In the genomic region with DNA sequence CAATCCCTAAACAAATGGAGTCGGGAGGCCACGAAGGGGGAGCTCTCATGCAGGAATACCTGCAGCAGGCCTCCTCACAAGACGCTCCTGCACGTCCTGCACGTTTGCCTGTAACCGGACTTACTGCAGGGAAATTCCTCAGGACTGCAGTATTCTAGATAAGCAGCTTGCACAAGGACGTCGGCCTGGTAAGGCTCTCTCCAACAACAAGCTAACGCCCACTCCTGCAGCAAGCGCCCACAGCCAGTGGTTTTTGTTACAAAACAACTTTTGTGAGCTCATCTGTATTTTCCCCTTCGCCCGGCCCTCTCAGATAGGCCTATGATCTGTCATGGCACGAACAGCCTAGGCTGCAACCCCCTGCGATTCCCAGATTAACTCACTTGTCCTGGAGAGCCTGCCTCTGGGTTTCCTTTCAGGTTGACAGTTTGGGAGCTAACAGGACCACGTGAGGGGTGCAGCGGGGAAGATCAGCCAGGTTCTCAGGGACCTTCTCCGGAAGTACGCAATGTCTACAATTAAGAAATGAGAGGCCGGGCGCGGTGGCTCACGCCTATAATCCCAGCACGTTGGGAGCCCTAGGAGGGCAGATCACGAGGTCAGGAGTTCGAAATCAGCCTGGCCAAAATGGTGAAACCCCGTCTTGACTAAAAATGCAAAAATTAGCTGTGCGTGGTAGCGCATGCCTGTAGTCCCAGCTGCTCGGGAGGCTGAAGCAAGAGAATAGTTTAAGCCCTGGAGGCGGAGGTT, we compare ENCODE assay signal across 1 cellular context.
TF ChIP-seq lines count a peak whose summit lies in the region.

No MANE protein-coding gene starts in this region.

TF ChIP-seq in HepG2, 621 proteins besides CTCF, POLR2A, EP300 and RAD21 (continued from another document and continues in another):
- TF ChIP-seq ZHX2 (IDR thresholded peaks at IDR 0.05; ENCODE audit: low read depth), result peak; percentile 33; the same call in 1 of the 2 replicates
- no peak for TF ChIP-seq ZHX2 (CRISPR knock-in tag; IDR thresholded peaks at IDR 0.05; ENCODE audit: borderline replicate concordance)
- TF ChIP-seq CERS6 (CRISPR knock-in tag; IDR thresholded peaks at IDR 0.05), result no peak
- TF ChIP-seq, protein P1, sequence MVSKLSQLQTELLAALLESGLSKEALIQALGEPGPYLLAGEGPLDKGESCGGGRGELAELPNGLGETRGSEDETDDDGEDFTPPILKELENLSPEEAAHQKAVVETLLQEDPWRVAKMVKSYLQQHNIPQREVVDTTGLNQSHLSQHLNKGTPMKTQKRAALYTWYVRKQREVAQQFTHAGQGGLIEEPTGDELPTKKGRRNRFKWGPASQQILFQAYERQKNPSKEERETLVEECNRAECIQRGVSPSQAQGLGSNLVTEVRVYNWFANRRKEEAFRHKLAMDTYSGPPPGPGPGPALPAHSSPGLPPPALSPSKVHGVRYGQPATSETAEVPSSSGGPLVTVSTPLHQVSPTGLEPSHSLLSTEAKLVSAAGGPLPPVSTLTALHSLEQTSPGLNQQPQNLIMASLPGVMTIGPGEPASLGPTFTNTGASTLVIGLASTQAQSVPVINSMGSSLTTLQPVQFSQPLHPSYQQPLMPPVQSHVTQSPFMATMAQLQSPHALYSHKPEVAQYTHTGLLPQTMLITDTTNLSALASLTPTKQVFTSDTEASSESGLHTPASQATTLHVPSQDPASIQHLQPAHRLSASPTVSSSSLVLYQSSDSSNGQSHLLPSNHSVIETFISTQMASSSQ (IDR thresholded peaks at IDR 0.05; ENCODE audit: low read depth), result peak; percentile 48; the same call in 1 of the 2 replicates
- TF ChIP-seq, protein P1 (CRISPR knock-in tag; IDR thresholded peaks at IDR 0.05; ENCODE audit: borderline replicate concordance), result no peak
- TF ChIP-seq SRSF9 (IDR thresholded peaks at IDR 0.05; ENCODE audit: borderline replicate concordance, insufficient read depth, low read depth, low read length, poor library complexity, severe bottlenecking), result no peak
- TF ChIP-seq ZNF597 (CRISPR knock-in tag; IDR thresholded peaks at IDR 0.05), result no peak
- no peak for TF ChIP-seq ZFP36 (IDR thresholded peaks at IDR 0.05; ENCODE audit: borderline replicate concordance, low read depth, low read length, partially characterized antibody)
- TF ChIP-seq, protein P2, sequence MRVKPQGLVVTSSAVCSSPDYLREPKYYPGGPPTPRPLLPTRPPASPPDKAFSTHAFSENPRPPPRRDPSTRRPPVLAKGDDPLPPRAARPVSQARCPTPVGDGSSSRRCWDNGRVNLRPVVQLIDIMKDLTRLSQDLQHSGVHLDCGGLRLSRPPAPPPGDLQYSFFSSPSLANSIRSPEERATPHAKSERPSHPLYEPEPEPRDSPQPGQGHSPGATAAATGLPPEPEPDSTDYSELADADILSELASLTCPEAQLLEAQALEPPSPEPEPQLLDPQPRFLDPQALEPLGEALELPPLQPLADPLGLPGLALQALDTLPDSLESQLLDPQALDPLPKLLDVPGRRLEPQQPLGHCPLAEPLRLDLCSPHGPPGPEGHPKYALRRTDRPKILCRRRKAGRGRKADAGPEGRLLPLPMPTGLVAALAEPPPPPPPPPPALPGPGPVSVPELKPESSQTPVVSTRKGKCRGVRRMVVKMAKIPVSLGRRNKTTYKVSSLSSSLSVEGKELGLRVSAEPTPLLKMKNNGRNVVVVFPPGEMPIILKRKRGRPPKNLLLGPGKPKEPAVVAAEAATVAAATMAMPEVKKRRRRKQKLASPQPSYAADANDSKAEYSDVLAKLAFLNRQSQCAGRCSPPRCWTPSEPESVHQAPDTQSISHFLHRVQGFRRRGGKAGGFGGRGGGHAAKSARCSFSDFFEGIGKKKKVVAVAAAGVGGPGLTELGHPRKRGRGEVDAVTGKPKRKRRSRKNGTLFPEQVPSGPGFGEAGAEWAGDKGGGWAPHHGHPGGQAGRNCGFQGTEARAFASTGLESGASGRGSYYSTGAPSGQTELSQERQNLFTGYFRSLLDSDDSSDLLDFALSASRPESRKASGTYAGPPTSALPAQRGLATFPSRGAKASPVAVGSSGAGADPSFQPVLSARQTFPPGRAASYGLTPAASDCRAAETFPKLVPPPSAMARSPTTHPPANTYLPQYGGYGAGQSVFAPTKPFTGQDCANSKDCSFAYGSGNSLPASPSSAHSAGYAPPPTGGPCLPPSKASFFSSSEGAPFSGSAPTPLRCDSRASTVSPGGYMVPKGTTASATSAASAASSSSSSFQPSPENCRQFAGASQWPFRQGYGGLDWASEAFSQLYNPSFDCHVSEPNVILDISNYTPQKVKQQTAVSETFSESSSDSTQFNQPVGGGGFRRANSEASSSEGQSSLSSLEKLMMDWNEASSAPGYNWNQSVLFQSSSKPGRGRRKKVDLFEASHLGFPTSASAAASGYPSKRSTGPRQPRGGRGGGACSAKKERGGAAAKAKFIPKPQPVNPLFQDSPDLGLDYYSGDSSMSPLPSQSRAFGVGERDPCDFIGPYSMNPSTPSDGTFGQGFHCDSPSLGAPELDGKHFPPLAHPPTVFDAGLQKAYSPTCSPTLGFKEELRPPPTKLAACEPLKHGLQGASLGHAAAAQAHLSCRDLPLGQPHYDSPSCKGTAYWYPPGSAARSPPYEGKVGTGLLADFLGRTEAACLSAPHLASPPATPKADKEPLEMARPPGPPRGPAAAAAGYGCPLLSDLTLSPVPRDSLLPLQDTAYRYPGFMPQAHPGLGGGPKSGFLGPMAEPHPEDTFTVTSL (CRISPR knock-in tag; IDR thresholded peaks at IDR 0.05; ENCODE audit: borderline replicate concordance), result 0 out of 2 replicates have a peak, but pooled peaks have one; percentile 46
- TF ChIP-seq, protein P3, sequence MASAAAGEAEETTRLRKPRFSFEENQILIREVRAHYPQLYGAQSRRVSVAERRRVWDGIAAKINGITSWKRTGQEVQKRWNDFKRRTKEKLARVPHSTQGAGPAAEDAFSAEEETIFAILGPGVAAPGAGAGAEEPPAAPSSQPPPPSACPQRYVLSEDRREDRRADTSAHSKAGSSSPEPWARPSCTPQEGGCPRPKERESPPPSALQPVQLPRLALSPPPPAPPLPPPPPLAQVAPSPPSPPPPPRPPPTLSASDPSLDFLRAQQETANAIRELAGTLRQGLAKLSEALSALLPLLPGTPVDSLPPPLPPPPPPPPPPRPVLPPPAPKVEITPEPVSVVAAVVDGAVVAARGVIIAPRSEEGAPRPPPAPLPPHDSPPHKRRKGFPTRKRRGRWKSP (CRISPR knock-in tag; IDR thresholded peaks at IDR 0.05), result no peak
- no peak for TF ChIP-seq SRY (CRISPR knock-in tag; IDR thresholded peaks at IDR 0.05)
- TF ChIP-seq GATAD1 (CRISPR knock-in tag; IDR thresholded peaks at IDR 0.05), result no peak
- TF ChIP-seq CENPT (CRISPR knock-in tag; IDR thresholded peaks at IDR 0.05; ENCODE audit: low read depth), result no peak
- peak; percentile 26; the same call in 1 of the 2 replicates for TF ChIP-seq PAXIP1 (CRISPR knock-in tag; conservative IDR thresholded peaks at IDR 0.05)
- TF ChIP-seq, protein P4, sequence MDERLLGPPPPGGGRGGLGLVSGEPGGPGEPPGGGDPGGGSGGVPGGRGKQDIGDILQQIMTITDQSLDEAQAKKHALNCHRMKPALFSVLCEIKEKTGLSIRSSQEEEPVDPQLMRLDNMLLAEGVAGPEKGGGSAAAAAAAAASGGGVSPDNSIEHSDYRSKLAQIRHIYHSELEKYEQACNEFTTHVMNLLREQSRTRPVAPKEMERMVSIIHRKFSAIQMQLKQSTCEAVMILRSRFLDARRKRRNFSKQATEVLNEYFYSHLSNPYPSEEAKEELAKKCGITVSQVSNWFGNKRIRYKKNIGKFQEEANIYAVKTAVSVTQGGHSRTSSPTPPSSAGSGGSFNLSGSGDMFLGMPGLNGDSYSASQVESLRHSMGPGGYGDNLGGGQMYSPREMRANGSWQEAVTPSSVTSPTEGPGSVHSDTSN (CRISPR knock-in tag; IDR thresholded peaks at IDR 0.05), result no peak
- no peak for TF ChIP-seq KDM1A (CRISPR knock-in tag; IDR thresholded peaks at IDR 0.05)
- 0 out of 2 replicates have a peak, but pooled peaks have one; percentile 35 for TF ChIP-seq HINFP (CRISPR knock-in tag; IDR thresholded peaks at IDR 0.05; ENCODE audit: low read depth)
